22 cellular contexts compared by ENCODE assay signal in genomic region chrX:9267415-9267814, GRCh38.
DNase-seq lines count a peak whose midpoint lies in the region; ATAC-seq and TF ChIP-seq lines count a peak whose summit lies in the region.
"Had no signal": no experiment of that assay in that cellular context is flagged by ENCODE, and none has a peak within 500 bp of the region (broad histone marks: within the 10 kb centered on the region; RNA-seq: fewer than 3 reads in every experiment).

No MANE protein-coding gene starts in this region.

- CTCF ChIA-PET in MCF 10A (lab: Yijun Ruan, JAX), result no interaction called here
- CTCF ChIA-PET in PC-3 (lab: Charles Lee), result no interaction called here

- H3K4me3 Mint-ChIP-seq in MCF 10A (ENCODE audit: unreplicated experiment) (no peak overlapping the region), GM23338 (no peak overlapping the region)
- H3K4me3 Mint-ChIP-seq in effector memory CD8-positive, alpha-beta T cell, result no peak overlapping the region
- H3K4me3 Mint-ChIP-seq: CD4-positive, alpha-beta T cell; IgD-negative memory B cell had no signal

- DNase-seq in MCF 10A (ENCODE audit: unreplicated experiment) (peak; percentile 61), breast epithelium (ENCODE audit: low spot score in 2 of 2) (no peak), PC-3 (peak; percentile 82), hepatocyte (ENCODE audit: low spot score) (peak; percentile 5), renal cortical epithelial cell (ENCODE audit: low read depth) (peak; percentile 4), GM23338 (ENCODE audit: low spot score) (no peak)
- DNase-seq in effector memory CD8-positive, alpha-beta T cell, result no peak
- DNase-seq: Calu3; CD4-positive, alpha-beta T cell; EL; GM23248; Karpas-422; NCI-H1105; NCI-H1694 treated with DMSO at 0.1 percent for 48 hours; NCI-H774; OCI-M1 had no signal

- 61% methylated on average over 6 of the region's 6 CpGs for WGBS in hepatocyte (ENCODE audit: low lambda C conversion rate, missing lambda C conversion rate)

- H4K20me1 ChIP-seq in PC-3 (ENCODE audit: low read length) (no peaks in the 10 kb centered on the region), hepatocyte (ENCODE audit: insufficient read depth, poor library complexity, severe bottlenecking) (no peaks in the 10 kb centered on the region), GM23338 (replicated peaks; ENCODE audit: insufficient read depth) (no peaks in the 10 kb centered on the region)

- no peak overlapping the region for H3K4me2 ChIP-seq in PC-3 (ENCODE audit: low read length)
- H3K4me2 ChIP-seq in hepatocyte, result no peak overlapping the region
- H3K4me2 ChIP-seq in GM23338, result no peak overlapping the region

- POLR2A ChIA-PET in MCF 10A (lab: Yijun Ruan, JAX), result no interaction called here
- POLR2A ChIA-PET in PC-3 (lab: Charles Lee; ENCODE audit: unreplicated experiment), result no interaction called here

- H3K36me3 Mint-ChIP-seq in MCF 10A (ENCODE audit: insufficient read depth, unreplicated experiment) (no peaks in the 10 kb centered on the region), GM23338 (ENCODE audit: low read depth) (no peaks in the 10 kb centered on the region)
- no peaks in the 10 kb centered on the region for H3K36me3 Mint-ChIP-seq in effector memory CD8-positive, alpha-beta T cell (ENCODE audit: insufficient read depth)
- H3K36me3 Mint-ChIP-seq: IgD-negative memory B cell had no signal

- H3K27me3 ChIP-seq in breast epithelium, result peaks cover 0 to 11% of the 10 kb centered on the region in 2 donors
- H3K27me3 ChIP-seq in PC-3 (ENCODE audit: low read length), result no peaks in the 10 kb centered on the region
- H3K27me3 ChIP-seq in hepatocyte, result no peaks in the 10 kb centered on the region
- no peaks in the 10 kb centered on the region for H3K27me3 ChIP-seq in GM23338 (ENCODE audit: insufficient read depth)
- H3K27me3 ChIP-seq: SJSA1 had no signal

- TF ChIP-seq CTCF in MCF 10A (IDR thresholded peaks at IDR 0.05; ENCODE audit: unreplicated experiment) (no peak), breast epithelium (IDR thresholded peaks at IDR 0.05) (no peak), PC-3 (conservative IDR thresholded peaks at IDR 0.05; ENCODE audit: low read depth, low read length) (no peak), hepatocyte (IDR thresholded peaks at IDR 0.05; ENCODE audit: poor library complexity) (no peak), GM23338 (conservative IDR thresholded peaks at IDR 0.05; ENCODE audit: low read depth in 2 of 2) (no peak)

- H3K27me3 Mint-ChIP-seq in MCF 10A (ENCODE audit: insufficient read depth, unreplicated experiment) (peaks cover 10% of the 10 kb centered on the region), GM23338 (ENCODE audit: insufficient read depth, low read depth, poor library complexity) (peaks cover 6% of the 10 kb centered on the region)
- peaks cover 0 to 7% of the 10 kb centered on the region in 2 donors for H3K27me3 Mint-ChIP-seq in effector memory CD8-positive, alpha-beta T cell
- H3K27me3 Mint-ChIP-seq: CD4-positive, alpha-beta T cell had no signal

- no peaks in the 10 kb centered on the region for H3K36me3 ChIP-seq in breast epithelium
- H3K36me3 ChIP-seq in PC-3 (ENCODE audit: low read depth, low read length), result no peaks in the 10 kb centered on the region
- no peaks in the 10 kb centered on the region for H3K36me3 ChIP-seq in hepatocyte (replicated peaks; ENCODE audit: insufficient read depth, low read depth)
- H3K36me3 ChIP-seq in GM23338 (ENCODE audit: insufficient read depth), result no peaks in the 10 kb centered on the region
- H3K36me3 ChIP-seq: SJSA1 had no signal

- H3K4me1 Mint-ChIP-seq in MCF 10A (ENCODE audit: insufficient read depth, unreplicated experiment), result no peaks in the 10 kb centered on the region
- peaks cover 0 to 2% of the 10 kb centered on the region in 2 donors for H3K4me1 Mint-ChIP-seq in effector memory CD8-positive, alpha-beta T cell (ENCODE audit: low read depth in 2 of 2)
- peaks cover 6% of the 10 kb centered on the region; the same call in 2 of the 3 replicates for H3K4me1 Mint-ChIP-seq in GM23338
- H3K4me1 Mint-ChIP-seq: IgD-negative memory B cell had no signal

- H3K9me2 ChIP-seq in PC-3 (replicated peaks; ENCODE audit: low read length) (no peaks in the 10 kb centered on the region), hepatocyte (replicated peaks; ENCODE audit: insufficient read depth) (no peaks in the 10 kb centered on the region), GM23338 (ENCODE audit: insufficient read depth) (no peaks in the 10 kb centered on the region)

- no peak for TF ChIP-seq POLR2A in breast epithelium (IDR thresholded peaks at IDR 0.05)

- no TSS peak for BruUV-seq in MCF 10A (replicated peaks; lab: Mats Ljungman, UMichigan)
- BruUV-seq in PC-3 (replicated peaks; lab: Mats Ljungman, UMichigan), result no TSS peak

- intact Hi-C loops in MCF 10A (cut with micrococcal nuclease), result no loop called here
- intact Hi-C loops in breast epithelium (cut with DNase I; ENCODE audit: low total_unique reads), result no loop called here
- intact Hi-C loops in PC-3 (cut with micrococcal nuclease), result no loop called here

- H3K79me2 ChIP-seq in PC-3 (ENCODE audit: low read length), result no peaks in the 10 kb centered on the region
- H3K79me2 ChIP-seq in hepatocyte, result no peaks in the 10 kb centered on the region
- no peaks in the 10 kb centered on the region for H3K79me2 ChIP-seq in GM23338 (replicated peaks; ENCODE audit: insufficient read depth)

- H3K9me3 ChIP-seq in breast epithelium (no peaks in the 10 kb centered on the region), PC-3 (ENCODE audit: low read length) (no peaks in the 10 kb centered on the region), hepatocyte (ENCODE audit: low read depth) (no peaks in the 10 kb centered on the region)
- H3K9me3 ChIP-seq: SJSA1 had no signal

- H2AFZ ChIP-seq in PC-3 (ENCODE audit: low read length), result no peak overlapping the region
- H2AFZ ChIP-seq in hepatocyte, result no peak overlapping the region
- no peak overlapping the region for H2AFZ ChIP-seq in GM23338
- H2AFZ ChIP-seq: GM23248 had no signal

- H3K4me1 ChIP-seq in breast epithelium (no peaks in the 10 kb centered on the region), PC-3 (ENCODE audit: insufficient read depth, low read length) (peaks cover 9% of the 10 kb centered on the region; the same call in 1 of the 2 replicates), hepatocyte (ENCODE audit: insufficient read depth) (no peaks in the 10 kb centered on the region), GM23338 (ENCODE audit: insufficient read depth) (no peaks in the 10 kb centered on the region)
- H3K4me1 ChIP-seq: SJSA1 had no signal

- ATAC-seq in PC-3 (peak; percentile 99), GM18502 (IDR thresholded peaks at IDR 0.05; ENCODE audit: poor library complexity, unreplicated experiment) (no peak), GM23338 (no peak)
- ATAC-seq in effector memory CD8-positive, alpha-beta T cell (replicated peaks), result no peak
- ATAC-seq: GM12878, HCT116 had no signal

- H3K9ac ChIP-seq in PC-3 (ENCODE audit: low read length), result no peak overlapping the region
- H3K9ac ChIP-seq: GM23248 had no signal

- no peak overlapping the region for H3K27ac Mint-ChIP-seq in MCF 10A (ENCODE audit: low read depth, unreplicated experiment)
- no peak overlapping the region for H3K27ac Mint-ChIP-seq in effector memory CD8-positive, alpha-beta T cell
- no peak overlapping the region for H3K27ac Mint-ChIP-seq in GM23338
- H3K27ac Mint-ChIP-seq: CD4-positive, alpha-beta T cell; IgD-negative memory B cell had no signal

- H3K27ac ChIP-seq in breast epithelium (no peak overlapping the region), PC-3 (ENCODE audit: low read length) (no peak overlapping the region), hepatocyte (no peak overlapping the region), GM23338 (ENCODE audit: low read depth) (no peak overlapping the region)
- H3K27ac ChIP-seq: GM23248, RWPE1, SJSA1 had no signal

- H3K4me3 ChIP-seq in breast epithelium, result no peak overlapping the region
- H3K4me3 ChIP-seq in PC-3 (ENCODE audit: low read length), result no peak overlapping the region
- H3K4me3 ChIP-seq in hepatocyte, result no peak overlapping the region
- H3K4me3 ChIP-seq in GM23338, result no peak overlapping the region
- H3K4me3 ChIP-seq: GM12878, GM23248, SJSA1 had no signal

- H3F3A ChIP-seq in PC-3 (ENCODE audit: low read length, unreplicated experiment), result no peaks in the 10 kb centered on the region
- H3F3A ChIP-seq in GM23338 (replicated peaks; ENCODE audit: low read depth), result no peaks in the 10 kb centered on the region

- peaks cover 17% of the 10 kb centered on the region for H3K9me3 Mint-ChIP-seq in MCF 10A (ENCODE audit: unreplicated experiment)
- H3K9me3 Mint-ChIP-seq in effector memory CD8-positive, alpha-beta T cell, result no peaks in the 10 kb centered on the region
- H3K9me3 Mint-ChIP-seq in GM23338, result no peaks in the 10 kb centered on the region
- H3K9me3 Mint-ChIP-seq: CD4-positive, alpha-beta T cell had no signal

TF ChIP-seq in GM23338, 12 proteins besides CTCF, POLR2A, EP300 and RAD21 (continues in another document):
- TF ChIP-seq CREB1 (CRISPR knock-in tag; IDR thresholded peaks at IDR 0.05; ENCODE audit: low read depth), result no peak
- TF ChIP-seq JUNB (IDR thresholded peaks at IDR 0.05; ENCODE audit: unreplicated experiment), result no peak
- TF ChIP-seq ZNF114 (CRISPR knock-in tag; IDR thresholded peaks at IDR 0.05), result no peak
- TF ChIP-seq EZH2phosphoT487 (IDR thresholded peaks at IDR 0.05; ENCODE audit: unreplicated experiment), result no peak

Comparison
In these comparisons a context has a peak if more than half of its experiments do, and no peak if none do; other contexts are left out.
1. DNase-seq: peak in MCF 10A (single experiment), PC-3 (single experiment), hepatocyte (single experiment) and renal cortical epithelial cell (single experiment); none in breast epithelium (0 of 2), effector memory CD8-positive, alpha-beta T cell (0 of 3) and GM23338 (single experiment).